ENCODE assay signal across 8 cellular contexts in genomic region chr15:40471778-40472130, GRCh38. TPM values are rescaled to one million over a fixed set of nuclear protein-coding genes. Genes with fewer than 3 reads are reported as not detected.
A peak's percentile ranks its signal among the peaks of the same experiment; 100 is the strongest.
DNase-seq lines count a peak whose midpoint lies in the region; ATAC-seq and TF ChIP-seq lines count a peak whose summit lies in the region.

No MANE protein-coding gene starts in this region.

- DNase-seq in CD4-positive, CD25-positive, alpha-beta regulatory T cell, result peak in 2 of 3 donors; percentile 18 to 52
- DNase-seq in OCI-LY7 (ENCODE audit: low spot score) (peak; percentile 15), cerebellar cortex (ENCODE audit: low spot score) (peak; percentile 24), right lobe of liver (no peak), type B pancreatic cell (ENCODE audit: extremely low spot score, unreplicated experiment) (no peak), NCI-H1092 (lab: John Stamatoyannopoulos, UW) (no peak), NCI-H1694 treated with DMSO at 0.1 percent for 48 hours (lab: John Stamatoyannopoulos, UW) (no peak)

- intact Hi-C loops in OCI-LY7 (cut with micrococcal nuclease; ENCODE audit: unreplicated experiment) (no loop called here), right lobe of liver (cut with DNase I) (no loop called here)

- CTCF ChIA-PET in OCI-LY7 (lab: Charles Lee; ENCODE audit: unreplicated experiment), result interaction anchor here (0.6 kb wide), 1 partner anchor 203 kb away, joined by 3 read pairs; no protein-coding TSS in a partner anchor

- 13% methylated on average over 8 of the region's 18 CpGs for WGBS in right lobe of liver (ENCODE audit: insufficient coverage, low coverage, low lambda C conversion rate, missing lambda C conversion rate)

- H2AFZ ChIP-seq in OCI-LY7 (ENCODE audit: low read length), result peak overlapping the region; percentile 3; the same call in 1 of the 2 replicates

- peak overlapping the region; percentile 79 for H3K4me2 ChIP-seq in OCI-LY7 (ENCODE audit: low read length)

- no TSS peak for BruUV-seq in OCI-LY7 (replicated peaks; lab: Mats Ljungman, UMichigan)

- H3K27ac ChIP-seq in CD4-positive, CD25-positive, alpha-beta regulatory T cell (ENCODE audit: insufficient read depth, low read length, poor library complexity, severe bottlenecking), result peak overlapping the region; percentile 71
- no peak overlapping the region for H3K27ac ChIP-seq in OCI-LY7 (ENCODE audit: low read depth, low read length, poor library complexity, severe bottlenecking)
- H3K27ac ChIP-seq in right lobe of liver, result peak overlapping the region; percentile 67 to 81 (median 70)

- no peaks in the 10 kb centered on the region for H4K20me1 ChIP-seq in OCI-LY7 (ENCODE audit: insufficient read depth, low read length)

- no peaks in the 10 kb centered on the region for H3K9me2 ChIP-seq in OCI-LY7 (ENCODE audit: insufficient read depth, low read length)

- H3K4me1 ChIP-seq in CD4-positive, CD25-positive, alpha-beta regulatory T cell (ENCODE audit: control insufficient read depth, insufficient read depth, low read length, poor library complexity, severe bottlenecking), result peaks cover 14% of the 10 kb centered on the region
- no peaks in the 10 kb centered on the region for H3K4me1 ChIP-seq in OCI-LY7 (ENCODE audit: insufficient read depth, low read length, poor library complexity, severe bottlenecking)
- peaks cover 0 to 5% (median 0%) of the 10 kb centered on the region in 4 donors for H3K4me1 ChIP-seq in right lobe of liver

- H3K9me3 ChIP-seq in CD4-positive, CD25-positive, alpha-beta regulatory T cell (ENCODE audit: control insufficient read depth in 2 of 2, low read length in 2 of 2), result no peaks in the 10 kb centered on the region
- H3K9me3 ChIP-seq in OCI-LY7 (ENCODE audit: low read length) (no peaks in the 10 kb centered on the region), right lobe of liver (no peaks in the 10 kb centered on the region)

- TF ChIP-seq CTCF in OCI-LY7 (conservative IDR thresholded peaks at IDR 0.05; ENCODE audit: low read length), result no peak
- TF ChIP-seq CTCF in right lobe of liver (IDR thresholded peaks at IDR 0.05), result no peak
- TF ChIP-seq CTCF in type B pancreatic cell (conservative IDR thresholded peaks at IDR 0.05), result no peak

- no peaks in the 10 kb centered on the region for H3K9me3 Mint-ChIP-seq in CD4-positive, CD25-positive, alpha-beta regulatory T cell
- H3K9me3 Mint-ChIP-seq in type B pancreatic cell, result no peaks in the 10 kb centered on the region

- peak overlapping the region; percentile 90 to 96 (median 94) for H3K4me3 Mint-ChIP-seq in CD4-positive, CD25-positive, alpha-beta regulatory T cell
- peak overlapping the region; percentile 92 for H3K4me3 Mint-ChIP-seq in type B pancreatic cell

- no peaks in the 10 kb centered on the region for H3K27me3 Mint-ChIP-seq in CD4-positive, CD25-positive, alpha-beta regulatory T cell
- no peaks in the 10 kb centered on the region for H3K27me3 Mint-ChIP-seq in type B pancreatic cell

- peaks cover 3% of the 10 kb centered on the region for H3K36me3 Mint-ChIP-seq in CD4-positive, CD25-positive, alpha-beta regulatory T cell
- H3K36me3 Mint-ChIP-seq in type B pancreatic cell, result no peaks in the 10 kb centered on the region

- no peaks in the 10 kb centered on the region for H3K79me2 ChIP-seq in OCI-LY7 (ENCODE audit: insufficient read depth, low read depth, low read length)

- peak overlapping the region; percentile 72 for H3K4me3 ChIP-seq in CD4-positive, CD25-positive, alpha-beta regulatory T cell (ENCODE audit: low read depth, low read length)
- H3K4me3 ChIP-seq in OCI-LY7 (ENCODE audit: low read depth, low read length, poor library complexity, severe bottlenecking), result peak overlapping the region; percentile 70
- peak overlapping the region; percentile 79 to 87 (median 80) for H3K4me3 ChIP-seq in right lobe of liver

- H3K4me1 Mint-ChIP-seq in CD4-positive, CD25-positive, alpha-beta regulatory T cell, result peaks cover 0 to 28% (median 15%) of the 10 kb centered on the region in 4 donors
- peaks cover 9% of the 10 kb centered on the region for H3K4me1 Mint-ChIP-seq in type B pancreatic cell (ENCODE audit: unreplicated experiment)

- ATAC-seq in CD4-positive, CD25-positive, alpha-beta regulatory T cell (ENCODE audit: low read depth in 2 of 2), result peak; percentile 11 to 21
- peak; percentile 18 for ATAC-seq in GM21619 (IDR thresholded peaks at IDR 0.05; ENCODE audit: unreplicated experiment)
- ATAC-seq in right lobe of liver, result peak in 2 of 4 donors; percentile 3 to 12

- no peak for TF ChIP-seq POLR2A in right lobe of liver (IDR thresholded peaks at IDR 0.05)

- H3K36me3 ChIP-seq in CD4-positive, CD25-positive, alpha-beta regulatory T cell (ENCODE audit: control insufficient read depth, insufficient read depth, low read length), result no peaks in the 10 kb centered on the region
- H3K36me3 ChIP-seq in OCI-LY7 (ENCODE audit: insufficient read depth, low read length), result 0 out of 2 replicates have a peak, but pooled peaks cover 2% of the 10 kb centered on the region
- H3K36me3 ChIP-seq in right lobe of liver, result no peaks in the 10 kb centered on the region

- H3K27ac Mint-ChIP-seq in CD4-positive, CD25-positive, alpha-beta regulatory T cell, result peak overlapping the region; percentile 88 to 94 (median 91)
- H3K27ac Mint-ChIP-seq in type B pancreatic cell, result peak overlapping the region; percentile 90

- POLR2A ChIA-PET in OCI-LY7 (lab: Charles Lee), result no interaction called here

- H3K27me3 ChIP-seq in CD4-positive, CD25-positive, alpha-beta regulatory T cell (ENCODE audit: control insufficient read depth, insufficient read depth, low read length), result no peaks in the 10 kb centered on the region
- no peaks in the 10 kb centered on the region for H3K27me3 ChIP-seq in right lobe of liver

RNA-seq across cellular contexts. Expression of gene CHST14, which starts 1.0 kb away (rescaled TPM):
- 6.3 TPM for total RNA-seq in CD4-positive, CD25-positive, alpha-beta regulatory T cell
- polyA plus RNA-seq in CD4-positive, CD25-positive, alpha-beta regulatory T cell, result 1 to 10 TPM; 1.1 to 2.0 (median 1.4) TPM
- 5.6 and 7.3 TPM in 2 replicates for total RNA-seq in OCI-LY7 (2014; rRNA removed; shearing (Covaris generic))
- 13.6 and 15.3 TPM in 2 replicates for total RNA-seq in OCI-LY7 (2022)
- total RNA-seq in right lobe of liver, result 1 to 10 TPM; 2.9 to 5.7 (median 4.8) TPM
- total RNA-seq in type B pancreatic cell (ENCODE audit: low replicate concordance), result 12.7 and 24.2 TPM in 2 replicates

RNA-seq across cellular contexts. Expression of gene BAHD1, which starts 31.0 kb away (rescaled TPM):
- 32.9 TPM for total RNA-seq in CD4-positive, CD25-positive, alpha-beta regulatory T cell
- 1 to 10 TPM; 1.3 to 1.6 (median 1.5) TPM for polyA plus RNA-seq in CD4-positive, CD25-positive, alpha-beta regulatory T cell
- total RNA-seq in OCI-LY7 (2014; rRNA removed; shearing (Covaris generic)), result 14.6 and 15.0 TPM in 2 replicates
- total RNA-seq in OCI-LY7 (2022) (22.3 TPM in 2 replicates), right lobe of liver (10 to 100 TPM in 1 of 6 experiments, 1 to 10 TPM in 5; 6.5 to 10.5 (median 9.0) TPM), type B pancreatic cell (ENCODE audit: low replicate concordance) (21.6 and 24.8 TPM in 2 replicates)

Comparison
In these comparisons a context has a peak if more than half of its experiments do, and no peak if none do; other contexts are left out.
1. DNase-seq: peak in CD4-positive, CD25-positive, alpha-beta regulatory T cell (2 of 3), OCI-LY7 (single experiment) and cerebellar cortex (single experiment); none in right lobe of liver (0 of 3), type B pancreatic cell (single experiment), NCI-H1092 (single experiment) and NCI-H1694 treated with DMSO at 0.1 percent for 48 hours (single experiment).
2. Peak in every context shown above with its lines, with median percentiles within 50 percentile points of each other: H3K4me3 ChIP-seq.